In the genomic region with DNA sequence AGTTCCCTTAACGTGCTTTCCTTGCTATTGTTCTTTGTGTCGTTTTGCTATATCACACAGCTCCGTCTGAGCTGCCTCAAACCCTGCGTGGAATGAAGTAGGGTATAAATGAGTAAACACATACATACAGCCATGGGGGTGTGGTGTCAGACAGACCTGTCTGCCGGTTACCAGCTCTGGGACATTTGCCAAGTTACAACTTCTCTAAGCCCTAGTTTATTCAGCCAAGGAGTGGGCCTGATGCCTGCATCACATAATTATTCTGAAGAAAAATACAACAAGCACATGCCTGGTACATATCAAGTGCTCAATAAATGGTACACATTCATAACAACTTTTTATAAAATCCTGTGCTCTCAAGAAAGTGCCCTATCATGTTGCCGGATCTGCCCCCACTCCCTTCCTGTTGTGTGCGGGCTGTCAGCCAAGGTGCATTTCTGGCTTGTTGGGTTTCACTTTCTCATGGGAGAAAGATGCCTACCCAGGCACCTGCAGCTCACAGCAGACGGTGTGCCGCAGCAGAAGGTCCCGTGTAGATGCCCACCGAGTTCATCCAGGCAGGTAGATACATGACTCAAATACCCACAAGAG, we compare ENCODE assay signal across 9 cellular contexts. TPM values are rescaled to one million over a fixed set of nuclear protein-coding genes. Genes with fewer than 3 reads are reported as not detected.
DNase-seq lines count a peak whose midpoint lies in the region; ATAC-seq lines count a peak whose summit lies in the region.
"Had no signal": no experiment of that assay in that cellular context is flagged by ENCODE, and none has a peak within 500 bp of the region (broad histone marks: within the 10 kb centered on the region; RNA-seq: fewer than 3 reads in every experiment).

No MANE protein-coding gene starts in this region.

- ATAC-seq in GM18511 (IDR thresholded peaks at IDR 0.05; ENCODE audit: unreplicated experiment) (peak; percentile 78), HG02884 (IDR thresholded peaks at IDR 0.05; ENCODE audit: unreplicated experiment) (peak; percentile 78), left colon (peak; percentile 68)

- peak; percentile 66 for DNase-seq in NCI-H345 treated with DMSO at 0.1 percent for 48 hours (lab: John Stamatoyannopoulos, UW; ENCODE audit: unreplicated experiment)
- DNase-seq in activated T-cell treated with anti-CD3 and anti-CD28 coated beads for 1 hour (ENCODE audit: low read depth): peak; percentile 62
- peak; percentile 83 to 85 for DNase-seq in left colon
- DNase-seq in stimulated activated naive CD4-positive, alpha-beta T cell (lab: John Stamatoyannopoulos, UW): peak; percentile 52 to 90 (median 78)
- DNase-seq in retina: no peak
- DNase-seq in NCI-H82 treated with DMSO at 0.1 percent for 48 hours (lab: John Stamatoyannopoulos, UW; ENCODE audit: unreplicated experiment): no peak

- intact Hi-C loops in left colon (cut with DNase I, micrococcal nuclease): no loop called here

RNA-seq across cellular contexts. Expression of gene SMPD3, which starts 30.5 kb away (rescaled TPM):
- total RNA-seq in left colon: 10 to 100 TPM; 71.5 to 90.3 TPM
- total RNA-seq: myocyte had no signal

Comparison
In these comparisons a context has a peak if more than half of its experiments do, and no peak if none do; other contexts are left out.
1. DNase-seq: peak in NCI-H345 treated with DMSO at 0.1 percent for 48 hours (single experiment), activated T-cell treated with anti-CD3 and anti-CD28 coated beads for 1 hour (single experiment), left colon (2 of 2) and stimulated activated naive CD4-positive, alpha-beta T cell (6 of 6); none in retina (single experiment) and NCI-H82 treated with DMSO at 0.1 percent for 48 hours (single experiment).
2. Peak in every context shown above with its lines, with median percentiles within 50 percentile points of each other: ATAC-seq.